17 cellular contexts compared by ENCODE assay signal in genomic region chr4:184292877-184293276, GRCh38.
"Had no signal": no experiment of that assay in that cellular context is flagged by ENCODE, and none has a peak within 500 bp of the region (broad histone marks: within the 10 kb centered on the region; RNA-seq: fewer than 3 reads in every experiment).

No MANE protein-coding gene starts in this region.

- H3K9me3 Mint-ChIP-seq: activated CD4-positive, alpha-beta T cell treated with anti-CD3 and anti-CD28 coated beads, Interleukin-2, amount 10 ng/mL, durations not matched to agents 7 days and 5 days; activated naive CD8-positive, alpha-beta T cell treated with anti-CD3 and anti-CD28 coated beads for 36 hours; central memory CD8-positive, alpha-beta T cell; immature natural killer cell had no signal

- H3K36me3 Mint-ChIP-seq: activated naive CD8-positive, alpha-beta T cell treated with anti-CD3 and anti-CD28 coated beads for 36 hours; brain; immature natural killer cell; naive thymus-derived CD4-positive, alpha-beta T cell had no signal

- H3K9me3 ChIP-seq: lower lobe of right lung, uterus had no signal

- H3K4me3 ChIP-seq: lower lobe of right lung, uterus had no signal

- H3K27me3 ChIP-seq: uterus had no signal

- ATAC-seq: T-helper 17 cell had no signal

- H3K4me3 Mint-ChIP-seq: activated CD4-positive, alpha-beta T cell treated with anti-CD3 and anti-CD28 coated beads, Interleukin-2, amount 10 ng/mL, durations not matched to agents 7 days and 5 days; activated naive CD8-positive, alpha-beta T cell treated with anti-CD3 and anti-CD28 coated beads for 36 hours; activated T-helper 1 cell treated with anti-CD3 and anti-CD28 coated beads, Interleukin-12 subunit alpha, Interleukin-12 subunit beta, Interleukin-2, Interleukin-4 antibody, amounts not matched to agents 30 ng/mL and 10 ng/mL and 1 ng/mL, durations not matched to agents 14 hours and 24 hours and 36 hours; brain; central memory CD8-positive, alpha-beta T cell; immature natural killer cell; naive thymus-derived CD4-positive, alpha-beta T cell; T-helper 17 cell had no signal

- H3K27ac Mint-ChIP-seq: activated CD4-positive, alpha-beta T cell treated with anti-CD3 and anti-CD28 coated beads, Interleukin-2, amount 10 ng/mL, durations not matched to agents 7 days and 5 days; activated naive CD8-positive, alpha-beta T cell treated with anti-CD3 and anti-CD28 coated beads for 36 hours; activated T-helper 1 cell treated with anti-CD3 and anti-CD28 coated beads, Interleukin-12 subunit alpha, Interleukin-12 subunit beta, Interleukin-2, Interleukin-4 antibody, amounts not matched to agents 30 ng/mL and 10 ng/mL and 1 ng/mL, durations not matched to agents 14 hours and 24 hours and 36 hours; brain; immature natural killer cell; naive thymus-derived CD4-positive, alpha-beta T cell; T-helper 17 cell had no signal

- DNase-seq: activated CD4-positive, alpha-beta T cell treated with anti-CD3 and anti-CD28 coated beads, Interleukin-2, amount 10 ng/mL, durations not matched to agents 7 days and 5 days; activated naive CD8-positive, alpha-beta T cell treated with anti-CD3 and anti-CD28 coated beads for 36 hours; amygdala; effector memory CD4-positive, alpha-beta T cell; immature natural killer cell; lower lobe of right lung; naive thymus-derived CD4-positive, alpha-beta T cell; stimulated activated CD4-positive, alpha-beta T cell treated with anti-CD3 and anti-CD28 coated beads, Interleukin-12 subunit alpha, Interleukin-12 subunit beta, amount 100 ng/mL, for 4 hours; stimulated activated CD4-positive, alpha-beta T cell treated with anti-CD3 and anti-CD28 coated beads, Interleukin-2, amount 100 ng/mL, for 24 hours; T-helper 17 cell; uterus had no signal

- H3K27ac ChIP-seq: epithelial cell of prostate, lower lobe of right lung, parathyroid adenoma, uterus had no signal

- H3K36me3 ChIP-seq: lower lobe of right lung, uterus had no signal

- H3K27me3 Mint-ChIP-seq: activated CD4-positive, alpha-beta T cell treated with anti-CD3 and anti-CD28 coated beads, Interleukin-2, amount 10 ng/mL, durations not matched to agents 7 days and 5 days; central memory CD8-positive, alpha-beta T cell had no signal

- FAIRE-seq: frontal cortex had no signal

- H3K4me1 ChIP-seq: parathyroid adenoma, uterus had no signal
